13 cellular contexts compared by ENCODE assay signal in the genomic region with DNA sequence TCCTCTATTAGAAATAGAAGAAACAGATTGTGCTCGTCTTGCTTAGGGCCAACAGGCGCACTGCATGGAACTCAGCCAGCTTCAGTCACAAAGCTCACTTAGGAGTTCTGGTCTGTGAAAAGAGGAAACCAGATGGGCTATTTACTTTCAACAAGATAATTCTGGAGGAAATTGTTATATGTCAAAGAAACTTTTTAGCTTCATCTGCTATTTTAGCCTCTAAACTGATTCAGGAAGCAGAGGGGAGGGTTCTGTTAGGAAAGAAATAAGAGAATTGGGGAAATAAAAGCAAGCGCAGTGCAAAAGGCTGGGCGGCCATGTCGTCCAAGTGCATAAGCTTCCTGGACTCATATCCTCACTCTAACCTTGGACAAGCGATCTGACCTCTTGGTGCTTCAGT. TPM values are rescaled to one million over a fixed set of nuclear protein-coding genes. Genes with fewer than 3 reads are reported as not detected.
A peak's percentile ranks its signal among the peaks of the same experiment; 100 is the strongest.
DNase-seq lines count a peak whose midpoint lies in the region; ATAC-seq, FAIRE-seq and TF ChIP-seq lines count a peak whose summit lies in the region.
"Had no signal": no experiment of that assay in that cellular context is flagged by ENCODE, and none has a peak within 500 bp of the region (broad histone marks: within the 10 kb centered on the region; RNA-seq: fewer than 3 reads in every experiment).

No MANE protein-coding gene starts in this region.

- FAIRE-seq in islet of Langerhans (lab: Jason Lieb, UNC), result peak; percentile 5
- FAIRE-seq: GM18507, H1 had no signal

- H3K27ac ChIP-seq in body of pancreas, result peak overlapping the region in 1 of 4 donors; percentile 2
- peak overlapping the region; percentile 59 to 66 (median 66) for H3K27ac ChIP-seq in gastrocnemius medialis
- no peak overlapping the region for H3K27ac ChIP-seq in CD8-positive, alpha-beta memory T cell (ENCODE audit: low read depth, low read length)
- H3K27ac ChIP-seq in endodermal cell (ENCODE audit: low read depth, low read length), result no peak overlapping the region

- H3K27me3 Mint-ChIP-seq in CD8-positive, alpha-beta memory T cell, result no peaks in the 10 kb centered on the region
- no peaks in the 10 kb centered on the region for H3K27me3 Mint-ChIP-seq in endodermal cell (ENCODE audit: insufficient read depth)
- H3K27me3 Mint-ChIP-seq in natural killer cell treated with Interleukin-12 subunit alpha and Interleukin-12 subunit beta and Interleukin-15 and Interleukin-18, amount 100 ng/mL, for 72 hours, result peaks cover 0 to 2% of the 10 kb centered on the region in 2 donors
- H3K27me3 Mint-ChIP-seq: activated CD4-positive, alpha-beta T cell treated with anti-CD3 and anti-CD28 coated beads, Interleukin-2, amount 10 ng/mL, durations not matched to agents 24 days and 14 days had no signal

- no peaks in the 10 kb centered on the region for H3K27me3 ChIP-seq in body of pancreas
- H3K27me3 ChIP-seq in gastrocnemius medialis, result no peaks in the 10 kb centered on the region
- no peaks in the 10 kb centered on the region for H3K27me3 ChIP-seq in CD8-positive, alpha-beta memory T cell (ENCODE audit: insufficient read depth, low read length, poor library complexity, severe bottlenecking)
- no peaks in the 10 kb centered on the region for H3K27me3 ChIP-seq in endodermal cell (ENCODE audit: control insufficient read depth, insufficient read depth, low read length, poor library complexity, severe bottlenecking)

- H3K9me3 ChIP-seq in body of pancreas (no peaks in the 10 kb centered on the region), gastrocnemius medialis (no peaks in the 10 kb centered on the region), endodermal cell (ENCODE audit: control insufficient read depth, low read length) (no peaks in the 10 kb centered on the region)
- no peaks in the 10 kb centered on the region for H3K9me3 ChIP-seq in CD8-positive, alpha-beta memory T cell (ENCODE audit: low read length)

- no peak overlapping the region for H3K27ac Mint-ChIP-seq in CD8-positive, alpha-beta memory T cell
- H3K27ac Mint-ChIP-seq in endodermal cell, result no peak overlapping the region
- no peak overlapping the region for H3K27ac Mint-ChIP-seq in natural killer cell treated with Interleukin-12 subunit alpha and Interleukin-12 subunit beta and Interleukin-15 and Interleukin-18, amount 100 ng/mL, for 72 hours
- H3K27ac Mint-ChIP-seq: activated CD4-positive, alpha-beta T cell treated with anti-CD3 and anti-CD28 coated beads, Interleukin-2, amount 10 ng/mL, durations not matched to agents 24 days and 14 days had no signal

- 32 to 39% methylated on average over 6 of the region's 6 CpGs for WGBS in body of pancreas, 2 donors
- 81 to 100% methylated on average over 2 to 6 of the region's 6 CpGs for WGBS in endodermal cell (ENCODE audit: insufficient coverage in 1 of 2, insufficient read length in 1 of 2), 2 experiments

- peak; percentile 85 for DNase-seq in MV-4-11 (lab: John Stamatoyannopoulos, UW)
- peak; percentile 55 to 78 (median 73) for DNase-seq in body of pancreas
- DNase-seq in gastrocnemius medialis, result peak; percentile 60 to 71
- DNase-seq in CD8-positive, alpha-beta memory T cell, result no peak
- no peak for DNase-seq in endodermal cell
- DNase-seq in natural killer cell treated with Interleukin-12 subunit alpha and Interleukin-12 subunit beta and Interleukin-15 and Interleukin-18, amount 100 ng/mL, for 72 hours (ENCODE audit: low spot score), result no peak
- no peak for DNase-seq in T-helper 1 cell
- DNase-seq: stimulated activated CD4-positive, alpha-beta T cell treated with anti-CD3 and anti-CD28 coated beads, Interleukin-1b, Interleukin-23, amount 100 ng/mL, for 48 hours had no signal

- no peak overlapping the region for H3K4me3 Mint-ChIP-seq in CD8-positive, alpha-beta memory T cell
- no peak overlapping the region for H3K4me3 Mint-ChIP-seq in endodermal cell
- H3K4me3 Mint-ChIP-seq in natural killer cell treated with Interleukin-12 subunit alpha and Interleukin-12 subunit beta and Interleukin-15 and Interleukin-18, amount 100 ng/mL, for 72 hours, result no peak overlapping the region
- H3K4me3 Mint-ChIP-seq: activated CD4-positive, alpha-beta T cell treated with anti-CD3 and anti-CD28 coated beads, Interleukin-2, amount 10 ng/mL, durations not matched to agents 24 days and 14 days had no signal

- TF ChIP-seq CTCF in body of pancreas (IDR thresholded peaks at IDR 0.05), result no peak
- TF ChIP-seq CTCF in gastrocnemius medialis (IDR thresholded peaks at IDR 0.05 in 4 of 5, conservative IDR thresholded peaks at IDR 0.05 in 1 of 5), result no peak
- no peak for TF ChIP-seq CTCF in endodermal cell (conservative IDR thresholded peaks at IDR 0.05)

- H3K4me3 ChIP-seq in body of pancreas, result no peak overlapping the region
- peak overlapping the region; percentile 12 to 28 (median 27) for H3K4me3 ChIP-seq in gastrocnemius medialis
- no peak overlapping the region for H3K4me3 ChIP-seq in CD8-positive, alpha-beta memory T cell (ENCODE audit: low read length)
- no peak overlapping the region for H3K4me3 ChIP-seq in endodermal cell (ENCODE audit: low read length)

- CTCF ChIA-PET in CD8-positive, alpha-beta memory T cell (lab: Charles Lee), result no interaction called here

- in situ Hi-C loops in gastrocnemius medialis (cut with MboI; ENCODE audit: low sequenced_read_pairs in 4 of 4), result no loop called here

- H3K9me3 Mint-ChIP-seq in CD8-positive, alpha-beta memory T cell, result peaks cover 0 to 4% (median 0%) of the 10 kb centered on the region in 5 donors
- peaks cover 2% of the 10 kb centered on the region for H3K9me3 Mint-ChIP-seq in endodermal cell
- no peaks in the 10 kb centered on the region for H3K9me3 Mint-ChIP-seq in natural killer cell treated with Interleukin-12 subunit alpha and Interleukin-12 subunit beta and Interleukin-15 and Interleukin-18, amount 100 ng/mL, for 72 hours
- H3K9me3 Mint-ChIP-seq: activated CD4-positive, alpha-beta T cell treated with anti-CD3 and anti-CD28 coated beads, Interleukin-2, amount 10 ng/mL, durations not matched to agents 24 days and 14 days had no signal

- no peaks in the 10 kb centered on the region for H3K4me1 Mint-ChIP-seq in CD8-positive, alpha-beta memory T cell
- peaks cover 27% of the 10 kb centered on the region for H3K4me1 Mint-ChIP-seq in endodermal cell
- H3K4me1 Mint-ChIP-seq in natural killer cell treated with Interleukin-12 subunit alpha and Interleukin-12 subunit beta and Interleukin-15 and Interleukin-18, amount 100 ng/mL, for 72 hours (ENCODE audit: low read depth in 2 of 2), result no peaks in the 10 kb centered on the region
- H3K4me1 Mint-ChIP-seq: activated CD4-positive, alpha-beta T cell treated with anti-CD3 and anti-CD28 coated beads, Interleukin-2, amount 10 ng/mL, durations not matched to agents 24 days and 14 days had no signal

- H3K36me3 Mint-ChIP-seq in CD8-positive, alpha-beta memory T cell, result no peaks in the 10 kb centered on the region
- no peaks in the 10 kb centered on the region for H3K36me3 Mint-ChIP-seq in endodermal cell (ENCODE audit: low read depth)
- no peaks in the 10 kb centered on the region for H3K36me3 Mint-ChIP-seq in natural killer cell treated with Interleukin-12 subunit alpha and Interleukin-12 subunit beta and Interleukin-15 and Interleukin-18, amount 100 ng/mL, for 72 hours

- POLR2A ChIA-PET in CD8-positive, alpha-beta memory T cell (lab: Charles Lee), result no interaction called here

- ATAC-seq in body of pancreas (peak; percentile 59), gastrocnemius medialis (peak; percentile 75 to 90)
- ATAC-seq in natural killer cell treated with Interleukin-12 subunit alpha and Interleukin-12 subunit beta and Interleukin-15 and Interleukin-18, amount 100 ng/mL, for 72 hours, result no peak

- peaks cover 3% of the 10 kb centered on the region for H3K4me1 ChIP-seq in body of pancreas
- peaks cover 26 to 31% of the 10 kb centered on the region in 2 donors for H3K4me1 ChIP-seq in gastrocnemius medialis
- no peaks in the 10 kb centered on the region for H3K4me1 ChIP-seq in CD8-positive, alpha-beta memory T cell (ENCODE audit: insufficient read depth, low read length)
- H3K4me1 ChIP-seq in endodermal cell (ENCODE audit: control insufficient read depth, insufficient read depth, low read length), result peaks cover 6% of the 10 kb centered on the region

- no peaks in the 10 kb centered on the region for H3K36me3 ChIP-seq in body of pancreas (replicated peaks in 1 of 2; ENCODE audit: insufficient read depth in 1 of 2, low read depth in 2 of 2)
- H3K36me3 ChIP-seq in gastrocnemius medialis, result no peaks in the 10 kb centered on the region
- no peaks in the 10 kb centered on the region for H3K36me3 ChIP-seq in CD8-positive, alpha-beta memory T cell (ENCODE audit: insufficient read depth, low read length)
- no peaks in the 10 kb centered on the region for H3K36me3 ChIP-seq in endodermal cell (ENCODE audit: control insufficient read depth, insufficient read depth, low read length)

- H3K9ac ChIP-seq in endodermal cell (ENCODE audit: extremely low read depth, low read length, poor library complexity, severe bottlenecking), result no peak overlapping the region

- no peak for TF ChIP-seq POLR2A in body of pancreas (IDR thresholded peaks at IDR 0.05)
- no peak for TF ChIP-seq POLR2A in gastrocnemius medialis (IDR thresholded peaks at IDR 0.05)

- intact Hi-C loops in body of pancreas (cut with DNase I) (no loop called here), gastrocnemius medialis (cut with DNase I; ENCODE audit: low total_unique reads) (no loop called here)

RNA-seq across cellular contexts. Expression of gene PRKN, which starts 21.3 kb away (rescaled TPM):
- total RNA-seq in body of pancreas (1 to 10 TPM; 6.7 to 8.2 TPM), gastrocnemius medialis (10 to 100 TPM in 3 of 4 donors, 1 to 10 TPM in 1; 8.4 to 21.6 (median 13.7) TPM), endodermal cell (1 to 10 TPM; 3.3 to 4.8 TPM)
- total RNA-seq in CD8-positive, alpha-beta memory T cell, result under 1 TPM; 0.22 to 0.55 TPM
- polyA plus RNA-seq in CD8-positive, alpha-beta memory T cell, result 1.0 TPM
- polyA plus RNA-seq in endodermal cell (2013, experiment 1 of 2), result 5.8 TPM
- polyA plus RNA-seq in endodermal cell (2013, experiment 2 of 2), result 2.6 TPM
- not detected for total RNA-seq in natural killer cell treated with Interleukin-12 subunit alpha and Interleukin-12 subunit beta and Interleukin-15 and Interleukin-18, amount 100 ng/mL, for 72 hours
- total RNA-seq: activated CD4-positive, alpha-beta T cell treated with anti-CD3 and anti-CD28 coated beads, Interleukin-2, amount 10 ng/mL, durations not matched to agents 24 days and 14 days; RPMI7951 had no signal

RNA-seq across cellular contexts. Expression of gene PACRG, which starts 21.5 kb away (rescaled TPM):
- total RNA-seq in body of pancreas, result 10 to 100 TPM in 1 of 2 donors, 1 to 10 TPM in 1; 7.8 to 10.9 TPM
- total RNA-seq in gastrocnemius medialis, result 1 to 10 TPM in 1 of 4 donors, under 1 TPM in 3; 0.29 to 1.6 (median 0.61) TPM
- total RNA-seq in CD8-positive, alpha-beta memory T cell, result not detected
- not detected for polyA plus RNA-seq in CD8-positive, alpha-beta memory T cell
- under 1 TPM; 0.42 to 0.44 TPM for total RNA-seq in endodermal cell
- polyA plus RNA-seq in endodermal cell (2013, experiment 1 of 2), result 2.1 TPM
- 0.87 TPM for polyA plus RNA-seq in endodermal cell (2013, experiment 2 of 2)
- not detected for total RNA-seq in natural killer cell treated with Interleukin-12 subunit alpha and Interleukin-12 subunit beta and Interleukin-15 and Interleukin-18, amount 100 ng/mL, for 72 hours
- total RNA-seq: activated CD4-positive, alpha-beta T cell treated with anti-CD3 and anti-CD28 coated beads, Interleukin-2, amount 10 ng/mL, durations not matched to agents 24 days and 14 days; RPMI7951 had no signal

Comparison
In these comparisons a context has a peak if more than half of its experiments do, and no peak if none do; other contexts are left out.
1. DNase-seq: peak in MV-4-11 (single experiment), body of pancreas (4 of 4) and gastrocnemius medialis (2 of 2); none in CD8-positive, alpha-beta memory T cell (0 of 5), endodermal cell (single experiment), natural killer cell treated with Interleukin-12 subunit alpha and Interleukin-12 subunit beta and Interleukin-15 and Interleukin-18, amount 100 ng/mL, for 72 hours (single experiment) and T-helper 1 cell (0 of 5).
2. ATAC-seq: peak in body of pancreas (single experiment) and gastrocnemius medialis (2 of 2); none in natural killer cell treated with Interleukin-12 subunit alpha and Interleukin-12 subunit beta and Interleukin-15 and Interleukin-18, amount 100 ng/mL, for 72 hours (0 of 2).
3. H3K27ac ChIP-seq: peak in gastrocnemius medialis (4 of 4); none in CD8-positive, alpha-beta memory T cell (single experiment) and endodermal cell (single experiment).
4. H3K4me3 ChIP-seq: peak in gastrocnemius medialis (4 of 4); none in body of pancreas (0 of 2), CD8-positive, alpha-beta memory T cell (single experiment) and endodermal cell (single experiment).